ENCODE assay signal across 23 cellular contexts in genomic region chr6:150228067-150228733, GRCh38.
"Had no signal": no experiment of that assay in that cellular context is flagged by ENCODE, and none has a peak within 500 bp of the region (broad histone marks: within the 10 kb centered on the region; RNA-seq: fewer than 3 reads in every experiment).

No MANE protein-coding gene starts in this region.

- H3K27ac ChIP-seq: breast epithelium, pancreas, tibial nerve, vagina had no signal

- H3K4me1 Mint-ChIP-seq: activated T-helper 17 cell treated with anti-CD3 and anti-CD28 coated beads, Interleukin-2, amount 50 U/mL, for 72 hours; naive B cell had no signal

- H3K4me3 ChIP-seq: breast epithelium, pancreas, tibial nerve, vagina had no signal

- H3K4me1 ChIP-seq: breast epithelium, pancreas, tibial nerve, vagina had no signal

- H3K27ac Mint-ChIP-seq: activated naive CD4-positive, alpha-beta T cell treated with anti-CD3 and anti-CD28 coated beads for 36 hours; activated naive CD8-positive, alpha-beta T cell treated with anti-CD3 and anti-CD28 coated beads, Interleukin-2, amount 50 U/mL, for 24 hours; activated T-helper 17 cell treated with anti-CD3 and anti-CD28 coated beads, Interleukin-2, amount 50 U/mL, for 72 hours; dendritic cell treated with granulocyte-macrophage colony-stimulating factor and Interleukin-4, amounts not matched to agents 40 ng/mL and 50 ng/mL, for 4 days; effector memory CD8-positive, alpha-beta T cell; naive B cell; T-cell had no signal

- FAIRE-seq: kidney, pancreas had no signal

- H3K9me3 ChIP-seq: breast epithelium, pancreas, tibial nerve, vagina had no signal

- H3K27me3 ChIP-seq: breast epithelium, pancreas, tibial nerve, vagina had no signal

- H3K4me3 Mint-ChIP-seq: activated naive CD4-positive, alpha-beta T cell treated with anti-CD3 and anti-CD28 coated beads for 36 hours; activated naive CD8-positive, alpha-beta T cell treated with anti-CD3 and anti-CD28 coated beads, Interleukin-2, amount 50 U/mL, for 24 hours; activated T-helper 17 cell treated with anti-CD3 and anti-CD28 coated beads, Interleukin-2, amount 50 U/mL, for 72 hours; dendritic cell treated with granulocyte-macrophage colony-stimulating factor and Interleukin-4, amounts not matched to agents 40 ng/mL and 50 ng/mL, for 4 days; effector memory CD8-positive, alpha-beta T cell; naive B cell; T-cell had no signal

- H3K9me3 Mint-ChIP-seq: activated naive CD4-positive, alpha-beta T cell treated with anti-CD3 and anti-CD28 coated beads for 36 hours; activated T-helper 17 cell treated with anti-CD3 and anti-CD28 coated beads, Interleukin-2, amount 50 U/mL, for 72 hours; dendritic cell treated with granulocyte-macrophage colony-stimulating factor and Interleukin-4, amounts not matched to agents 40 ng/mL and 50 ng/mL, for 4 days had no signal

- DNase-seq: activated naive CD4-positive, alpha-beta T cell treated with anti-CD3 and anti-CD28 coated beads for 36 hours; activated naive CD8-positive, alpha-beta T cell treated with anti-CD3 and anti-CD28 coated beads, Interleukin-2, amount 50 U/mL, for 24 hours; aorta; effector memory CD8-positive, alpha-beta T cell; erythroblast; hypothalamus; kidney; mammary epithelial cell; naive B cell; pancreas; retina; stimulated activated CD4-positive, alpha-beta T cell treated with anti-CD3 and anti-CD28 coated beads, Interleukin-15, amount 100 ng/mL, for 24 hours; stimulated activated CD4-positive, alpha-beta T cell treated with anti-CD3 and anti-CD28 coated beads, Interleukin-4, amount 100 ng/mL, for 24 hours; stimulated activated naive CD4-positive, alpha-beta T cell; substantia nigra; T-cell; T-helper 9 cell had no signal

- H3K36me3 ChIP-seq: breast epithelium, pancreas, tibial nerve, vagina had no signal

- H3K36me3 Mint-ChIP-seq: T-cell had no signal

- ATAC-seq: activated CD4-positive, CD25-positive, alpha-beta regulatory T cell treated with anti-CD3 and anti-CD28 coated beads, Interleukin-2, amount 50 U/mL, for 24 hours; activated naive CD8-positive, alpha-beta T cell treated with anti-CD3 and anti-CD28 coated beads, Interleukin-2, amount 50 U/mL, for 24 hours; activated T-helper 17 cell treated with anti-CD3 and anti-CD28 coated beads, Interleukin-2, amount 50 U/mL, for 72 hours; effector memory CD8-positive, alpha-beta T cell; pancreas; T-cell had no signal
